In genomic region chr4:29708473-29708872, GRCh38 we compare ENCODE assay signal across 20 cellular contexts.
A peak's percentile ranks its signal among the peaks of the same experiment; 100 is the strongest.
DNase-seq lines count a peak whose midpoint lies in the region; ATAC-seq and TF ChIP-seq lines count a peak whose summit lies in the region.
"Had no signal": no experiment of that assay in that cellular context is flagged by ENCODE, and none has a peak within 500 bp of the region (broad histone marks: within the 10 kb centered on the region; RNA-seq: fewer than 3 reads in every experiment).

No MANE protein-coding gene starts in this region.

- H3K27me3 ChIP-seq in thyroid gland = no peaks in the 10 kb centered on the region
- H3K27me3 ChIP-seq: brain microvascular endothelial cell, sigmoid colon, upper lobe of right lung had no signal

- 79 to 89% methylated on average over 3 of the region's 3 CpGs for WGBS in thyroid gland, 2 donors

- intact Hi-C loops in activated CD4-positive, alpha-beta memory T cell treated with anti-CD3 and anti-CD28 coated beads for 36 hours (cut with micrococcal nuclease) = no loop called here
- intact Hi-C loops in thyroid gland (cut with DNase I) = no loop called here

- H3K27ac ChIP-seq in thyroid gland = no peak overlapping the region
- H3K27ac ChIP-seq: brain microvascular endothelial cell, sigmoid colon, upper lobe of right lung had no signal

- H3K4me1 ChIP-seq in thyroid gland = no peaks in the 10 kb centered on the region
- H3K4me1 ChIP-seq: sigmoid colon, upper lobe of right lung had no signal

- H3K27ac Mint-ChIP-seq in activated CD4-positive, alpha-beta memory T cell treated with anti-CD3 and anti-CD28 coated beads for 36 hours = no peak overlapping the region
- H3K27ac Mint-ChIP-seq: activated CD8-positive, alpha-beta memory T cell treated with anti-CD3 and anti-CD28 coated beads, Interleukin-2, amount 10 ng/mL, durations not matched to agents 7 days and 5 days; stimulated activated effector memory CD8-positive, alpha-beta T cell treated with anti-CD3 and anti-CD28 coated beads, Interleukin-12 subunit alpha, Interleukin-12 subunit beta, amount 100 ng/mL, for 72 hours; WTC11 had no signal

- no peaks in the 10 kb centered on the region for H3K36me3 Mint-ChIP-seq in activated CD4-positive, alpha-beta memory T cell treated with anti-CD3 and anti-CD28 coated beads for 36 hours
- H3K36me3 Mint-ChIP-seq: activated CD8-positive, alpha-beta memory T cell treated with anti-CD3 and anti-CD28 coated beads, Interleukin-2, amount 10 ng/mL, durations not matched to agents 7 days and 5 days; stimulated activated effector memory CD8-positive, alpha-beta T cell treated with anti-CD3 and anti-CD28 coated beads, Interleukin-12 subunit alpha, Interleukin-12 subunit beta, amount 100 ng/mL, for 72 hours had no signal

- no peaks in the 10 kb centered on the region for H3K27me3 Mint-ChIP-seq in activated CD4-positive, alpha-beta memory T cell treated with anti-CD3 and anti-CD28 coated beads for 36 hours
- H3K27me3 Mint-ChIP-seq: activated CD8-positive, alpha-beta memory T cell treated with anti-CD3 and anti-CD28 coated beads, Interleukin-2, amount 10 ng/mL, durations not matched to agents 7 days and 5 days had no signal

- no peaks in the 10 kb centered on the region for H3K4me1 Mint-ChIP-seq in activated CD4-positive, alpha-beta memory T cell treated with anti-CD3 and anti-CD28 coated beads for 36 hours (ENCODE audit: low read depth)
- H3K4me1 Mint-ChIP-seq: activated CD8-positive, alpha-beta memory T cell treated with anti-CD3 and anti-CD28 coated beads, Interleukin-2, amount 10 ng/mL, durations not matched to agents 7 days and 5 days; stimulated activated effector memory CD8-positive, alpha-beta T cell treated with anti-CD3 and anti-CD28 coated beads, Interleukin-12 subunit alpha, Interleukin-12 subunit beta, amount 100 ng/mL, for 72 hours; WTC11 had no signal

- CTCF ChIA-PET in activated CD4-positive, alpha-beta memory T cell treated with anti-CD3 and anti-CD28 coated beads for 36 hours (lab: Charles Lee) = no interaction called here

- no peak overlapping the region for H3K4me3 Mint-ChIP-seq in activated CD4-positive, alpha-beta memory T cell treated with anti-CD3 and anti-CD28 coated beads for 36 hours
- H3K4me3 Mint-ChIP-seq: activated CD8-positive, alpha-beta memory T cell treated with anti-CD3 and anti-CD28 coated beads, Interleukin-2, amount 10 ng/mL, durations not matched to agents 7 days and 5 days; stimulated activated effector memory CD8-positive, alpha-beta T cell treated with anti-CD3 and anti-CD28 coated beads, Interleukin-12 subunit alpha, Interleukin-12 subunit beta, amount 100 ng/mL, for 72 hours; WTC11 had no signal

- no peaks in the 10 kb centered on the region for H3K9me3 ChIP-seq in thyroid gland
- H3K9me3 ChIP-seq: upper lobe of right lung had no signal

- H3K4me3 ChIP-seq in astrocyte of the spinal cord (ENCODE audit: low read depth, low read length) (no peak overlapping the region), thyroid gland (replicated peaks in 1 of 3) (no peak overlapping the region)
- H3K4me3 ChIP-seq: sigmoid colon, upper lobe of right lung had no signal

- POLR2A ChIA-PET in activated CD4-positive, alpha-beta memory T cell treated with anti-CD3 and anti-CD28 coated beads for 36 hours (lab: Charles Lee) = no interaction called here

- in situ Hi-C loops in astrocyte of the spinal cord (cut with HindIII; ENCODE audit: low sequenced_read_pairs) = no loop called here

- TF ChIP-seq CTCF in astrocyte of the spinal cord (IDR thresholded peaks at IDR 0.05; ENCODE audit: low read depth, low read length) (no peak), thyroid gland (IDR thresholded peaks at IDR 0.05) (no peak)

- peaks cover 31% of the 10 kb centered on the region for H3K9me3 Mint-ChIP-seq in activated CD4-positive, alpha-beta memory T cell treated with anti-CD3 and anti-CD28 coated beads for 36 hours

- peak; percentile 93 for DNase-seq in EL
- DNase-seq in NCI-H226 = peak; percentile 55
- DNase-seq in astrocyte of the spinal cord (ENCODE audit: low read depth, low spot score) = peak; percentile 13
- peak; percentile 92 for DNase-seq in myocyte (ENCODE audit: low read depth)
- no peak for DNase-seq in iPS-NIHi7 (ENCODE audit: extremely low spot score)
- no peak for DNase-seq in activated CD4-positive, alpha-beta memory T cell treated with anti-CD3 and anti-CD28 coated beads for 36 hours
- no peak for DNase-seq in thyroid gland
- DNase-seq: activated CD8-positive, alpha-beta memory T cell treated with anti-CD3 and anti-CD28 coated beads, Interleukin-2, amount 10 ng/mL, durations not matched to agents 7 days and 5 days; brain microvascular endothelial cell; DMS 273 treated with DMSO at 0.1 percent for 48 hours; GOT3; NCI-H1092 treated with DMSO at 0.1 percent for 48 hours; NCI-H2227 treated with DMSO at 0.1 percent for 48 hours; nucleus accumbens; sigmoid colon; upper lobe of right lung had no signal

- ATAC-seq in activated CD4-positive, CD25-positive, alpha-beta regulatory T cell treated with anti-CD3 and anti-CD28 coated beads, Interleukin-2, amount 50 U/mL, for 24 hours = no peak
- ATAC-seq: activated CD8-positive, alpha-beta memory T cell treated with anti-CD3 and anti-CD28 coated beads, Interleukin-2, amount 10 ng/mL, durations not matched to agents 7 days and 5 days; HepG2; stimulated activated effector memory CD8-positive, alpha-beta T cell treated with anti-CD3 and anti-CD28 coated beads, Interleukin-12 subunit alpha, Interleukin-12 subunit beta, amount 100 ng/mL, for 72 hours; upper lobe of right lung; WTC11 had no signal

- no peaks in the 10 kb centered on the region for H3K36me3 ChIP-seq in thyroid gland
- H3K36me3 ChIP-seq: brain microvascular endothelial cell, sigmoid colon, upper lobe of right lung had no signal

- no peak for TF ChIP-seq POLR2A in thyroid gland (IDR thresholded peaks at IDR 0.05)

Comparison
In these comparisons a context has a peak if more than half of its experiments do, and no peak if none do; other contexts are left out.
1. DNase-seq: peak in EL (single experiment), NCI-H226 (single experiment), astrocyte of the spinal cord (single experiment) and myocyte (single experiment); none in iPS-NIHi7 (single experiment), activated CD4-positive, alpha-beta memory T cell treated with anti-CD3 and anti-CD28 coated beads for 36 hours (single experiment) and thyroid gland (0 of 2).